Comparison of ENCODE assay signal across 1 cellular context in the genomic region with DNA sequence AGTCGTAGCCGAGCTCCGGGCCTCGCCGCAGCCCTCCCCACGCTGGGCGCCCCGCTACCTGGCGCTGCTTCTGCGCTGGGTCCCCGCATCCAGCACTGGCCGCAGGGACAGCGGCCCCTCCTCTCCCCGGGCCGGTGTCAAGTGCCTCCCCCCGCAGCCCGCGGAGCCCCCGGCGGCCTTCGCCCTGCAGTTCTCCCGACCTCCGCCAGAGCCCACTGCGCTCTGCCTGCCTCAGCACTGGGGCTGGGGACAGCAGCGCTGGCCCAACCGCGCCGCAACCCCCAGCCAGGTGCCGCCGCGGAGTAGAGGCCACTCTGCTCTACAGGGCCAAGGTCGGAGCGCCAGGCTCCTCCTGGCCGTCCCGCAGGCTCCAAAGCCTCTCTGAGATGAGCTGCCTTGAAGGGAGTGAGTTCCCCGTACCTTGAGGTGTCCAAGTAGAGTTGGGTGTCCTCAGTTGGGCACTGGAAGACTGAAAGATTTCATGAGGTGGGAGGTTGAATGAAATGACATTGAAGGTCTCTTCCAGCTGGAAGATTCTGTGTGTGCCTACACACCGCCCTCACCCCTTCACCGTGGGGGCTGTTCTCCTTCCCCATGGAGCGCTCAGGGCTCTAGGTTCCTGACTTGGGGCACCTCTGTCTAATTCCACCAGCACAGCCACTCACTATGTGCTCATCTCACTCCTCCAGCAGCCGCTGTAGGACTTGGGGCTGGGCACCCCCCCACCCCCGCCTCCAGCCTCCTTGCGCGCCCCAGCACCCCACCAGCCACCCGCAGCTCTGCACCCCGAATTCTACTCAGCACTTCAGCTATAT.
TF ChIP-seq lines count a peak whose summit lies in the region.

No MANE protein-coding gene starts in this region.

TF ChIP-seq in K562, 482 proteins besides CTCF, POLR2A, EP300 and RAD21 (continued from another document and continues in another):
- TF ChIP-seq, protein P1, sequence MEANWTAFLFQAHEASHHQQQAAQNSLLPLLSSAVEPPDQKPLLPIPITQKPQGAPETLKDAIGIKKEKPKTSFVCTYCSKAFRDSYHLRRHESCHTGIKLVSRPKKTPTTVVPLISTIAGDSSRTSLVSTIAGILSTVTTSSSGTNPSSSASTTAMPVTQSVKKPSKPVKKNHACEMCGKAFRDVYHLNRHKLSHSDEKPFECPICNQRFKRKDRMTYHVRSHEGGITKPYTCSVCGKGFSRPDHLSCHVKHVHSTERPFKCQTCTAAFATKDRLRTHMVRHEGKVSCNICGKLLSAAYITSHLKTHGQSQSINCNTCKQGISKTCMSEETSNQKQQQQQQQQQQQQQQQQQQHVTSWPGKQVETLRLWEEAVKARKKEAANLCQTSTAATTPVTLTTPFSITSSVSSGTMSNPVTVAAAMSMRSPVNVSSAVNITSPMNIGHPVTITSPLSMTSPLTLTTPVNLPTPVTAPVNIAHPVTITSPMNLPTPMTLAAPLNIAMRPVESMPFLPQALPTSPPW (CRISPR knock-in tag; IDR thresholded peaks at IDR 0.05): peak; percentile 85
- TF ChIP-seq TEAD4 (IDR thresholded peaks at IDR 0.05; ENCODE audit: low read length) (no peak), TEAD4 (CRISPR knock-in tag; IDR thresholded peaks at IDR 0.05; ENCODE audit: borderline replicate concordance) (peak; percentile 88), ATF7 (IDR thresholded peaks at IDR 0.05) (0 out of 2 replicates have a peak, but pooled peaks have one; percentile 28), RCOR1 (IDR thresholded peaks at IDR 0.05; ENCODE audit: borderline replicate concordance in 1 of 2, low read depth in 2 of 2, low read length in 2 of 2) (peak in 1 of 2 experiments; percentile 41; a peak in 2 of 4 replicates), TBL1XR1 (IDR thresholded peaks at IDR 0.05; ENCODE audit: low read length in 2 of 2) (no peak), RBBP5 (IDR thresholded peaks at IDR 0.05; ENCODE audit: borderline replicate concordance, insufficient read depth, low read length, poor library complexity, severe bottlenecking) (peak; percentile 0), CHAMP1 (IDR thresholded peaks at IDR 0.05) (0 out of 2 replicates have a peak, but pooled peaks have one; percentile 24), FOXP1 (CRISPR knock-in tag; IDR thresholded peaks at IDR 0.05) (peak; percentile 93), NR2C2 (CRISPR knock-in tag; IDR thresholded peaks at IDR 0.05) (peak; percentile 79; the same call in 1 of the 2 replicates), NR2C2 (tag; IDR thresholded peaks at IDR 0.05) (no peak), GATAD2B (IDR thresholded peaks at IDR 0.05; ENCODE audit: borderline replicate concordance) (peak; percentile 64; the same call in 1 of the 2 replicates), PRMT5 (CRISPR knock-in tag; IDR thresholded peaks at IDR 0.05) (peak; percentile 91), ZNF124 (CRISPR knock-in tag; IDR thresholded peaks at IDR 0.05) (0 out of 2 replicates have a peak, but pooled peaks have one; percentile 63), ZBTB7A (IDR thresholded peaks at IDR 0.05; ENCODE audit: borderline replicate concordance, control insufficient read depth, low read depth, low read length) (peak; percentile 95), MNT (conservative IDR thresholded peaks at IDR 0.05) (peak in 1 of 2 experiments; percentile 35; a peak in 2 of 4 replicates), YY1 (IDR thresholded peaks at IDR 0.05; ENCODE audit: borderline replicate concordance in 1 of 3, control insufficient read depth in 1 of 3, extremely low read depth in 1 of 3, insufficient read depth in 3 of 3, insufficient read length in 1 of 3, insufficient replicate concordance in 2 of 3, low read depth in 1 of 3, low read length in 2 of 3) (peak in 1 of 3 experiments; percentile 44), CBFB (CRISPR knock-in tag; IDR thresholded peaks at IDR 0.05) (peak; percentile 65; the same call in 1 of the 2 replicates), TCF7L2 (IDR thresholded peaks at IDR 0.05; ENCODE audit: low read depth, low read length) (no peak), ATF1 (CRISPR knock-in tag; IDR thresholded peaks at IDR 0.05) (no peak), ATF1 (tag; IDR thresholded peaks at IDR 0.05) (peak; percentile 27; the same call in 1 of the 2 replicates), TAF15 (IDR thresholded peaks at IDR 0.05; ENCODE audit: low read depth, low read length) (no peak), HMGN3 (IDR thresholded peaks at IDR 0.05; ENCODE audit: borderline replicate concordance, extremely low read depth, insufficient read length, low read depth, low read length) (no peak), HDAC8 (tag; IDR thresholded peaks at IDR 0.05) (no peak), THRAP3 (IDR thresholded peaks at IDR 0.05; ENCODE audit: borderline replicate concordance) (no peak), CREB1 (IDR thresholded peaks at IDR 0.05) (no peak), CREB1 (CRISPR knock-in tag; IDR thresholded peaks at IDR 0.05) (peak; percentile 62; the same call in 1 of the 2 replicates), CBFA2T2 (conservative IDR thresholded peaks at IDR 0.05) (no peak), ASH1L (IDR thresholded peaks at IDR 0.05; ENCODE audit: borderline replicate concordance, low read depth, partially characterized antibody) (no peak), STAG1 (CRISPR knock-in tag; IDR thresholded peaks at IDR 0.05; ENCODE audit: borderline replicate concordance) (peak; percentile 49; the same call in 1 of the 2 replicates), SIN3A (IDR thresholded peaks at IDR 0.05; ENCODE audit: borderline replicate concordance in 2 of 2, control insufficient read depth in 1 of 2, low read depth in 2 of 2, low read length in 2 of 2) (peak in 1 of 2 experiments; percentile 85; a peak in 1 of 4 replicates), ZKSCAN8 (CRISPR knock-in tag; IDR thresholded peaks at IDR 0.05) (no peak), SRF (CRISPR knock-in tag; IDR thresholded peaks at IDR 0.05) (0 out of 4 replicates have a peak, but pooled peaks of 1 of the 2 experiments have one; percentile 44), EHMT2 (IDR thresholded peaks at IDR 0.05) (peak; percentile 97), GABPB1 (CRISPR knock-in tag; IDR thresholded peaks at IDR 0.05) (peak; percentile 74), ZBTB1 (CRISPR knock-in tag; IDR thresholded peaks at IDR 0.05; ENCODE audit: borderline replicate concordance, low read depth) (peak; percentile 84), RBM14 (IDR thresholded peaks at IDR 0.05; ENCODE audit: borderline replicate concordance, insufficient read depth, low read depth, low read length) (no peak), ESRRA (IDR thresholded peaks at IDR 0.05; ENCODE audit: borderline replicate concordance, low read depth) (0 out of 2 replicates have a peak, but pooled peaks have one; percentile 21), ZNF445 (CRISPR knock-in tag; IDR thresholded peaks at IDR 0.05; ENCODE audit: low read depth) (no peak), E2F6 (IDR thresholded peaks at IDR 0.05; ENCODE audit: borderline replicate concordance in 1 of 2, extremely low read depth in 1 of 2, insufficient read depth in 1 of 2, insufficient read length in 1 of 2, low read depth in 1 of 2, low read length in 1 of 2, poor library complexity in 1 of 2, severe bottlenecking in 1 of 2) (no peak)
- TF ChIP-seq, protein P2, sequence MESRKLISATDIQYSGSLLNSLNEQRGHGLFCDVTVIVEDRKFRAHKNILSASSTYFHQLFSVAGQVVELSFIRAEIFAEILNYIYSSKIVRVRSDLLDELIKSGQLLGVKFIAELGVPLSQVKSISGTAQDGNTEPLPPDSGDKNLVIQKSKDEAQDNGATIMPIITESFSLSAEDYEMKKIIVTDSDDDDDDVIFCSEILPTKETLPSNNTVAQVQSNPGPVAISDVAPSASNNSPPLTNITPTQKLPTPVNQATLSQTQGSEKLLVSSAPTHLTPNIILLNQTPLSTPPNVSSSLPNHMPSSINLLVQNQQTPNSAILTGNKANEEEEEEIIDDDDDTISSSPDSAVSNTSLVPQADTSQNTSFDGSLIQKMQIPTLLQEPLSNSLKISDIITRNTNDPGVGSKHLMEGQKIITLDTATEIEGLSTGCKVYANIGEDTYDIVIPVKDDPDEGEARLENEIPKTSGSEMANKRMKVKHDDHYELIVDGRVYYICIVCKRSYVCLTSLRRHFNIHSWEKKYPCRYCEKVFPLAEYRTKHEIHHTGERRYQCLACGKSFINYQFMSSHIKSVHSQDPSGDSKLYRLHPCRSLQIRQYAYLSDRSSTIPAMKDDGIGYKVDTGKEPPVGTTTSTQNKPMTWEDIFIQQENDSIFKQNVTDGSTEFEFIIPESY (CRISPR knock-in tag; IDR thresholded peaks at IDR 0.05): 0 out of 2 replicates have a peak, but pooled peaks have one; percentile 33
- TF ChIP-seq, protein P3, sequence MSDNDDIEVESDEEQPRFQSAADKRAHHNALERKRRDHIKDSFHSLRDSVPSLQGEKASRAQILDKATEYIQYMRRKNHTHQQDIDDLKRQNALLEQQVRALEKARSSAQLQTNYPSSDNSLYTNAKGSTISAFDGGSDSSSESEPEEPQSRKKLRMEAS (CRISPR knock-in tag; IDR thresholded peaks at IDR 0.05): peak; percentile 72
- TF ChIP-seq, protein P4, sequence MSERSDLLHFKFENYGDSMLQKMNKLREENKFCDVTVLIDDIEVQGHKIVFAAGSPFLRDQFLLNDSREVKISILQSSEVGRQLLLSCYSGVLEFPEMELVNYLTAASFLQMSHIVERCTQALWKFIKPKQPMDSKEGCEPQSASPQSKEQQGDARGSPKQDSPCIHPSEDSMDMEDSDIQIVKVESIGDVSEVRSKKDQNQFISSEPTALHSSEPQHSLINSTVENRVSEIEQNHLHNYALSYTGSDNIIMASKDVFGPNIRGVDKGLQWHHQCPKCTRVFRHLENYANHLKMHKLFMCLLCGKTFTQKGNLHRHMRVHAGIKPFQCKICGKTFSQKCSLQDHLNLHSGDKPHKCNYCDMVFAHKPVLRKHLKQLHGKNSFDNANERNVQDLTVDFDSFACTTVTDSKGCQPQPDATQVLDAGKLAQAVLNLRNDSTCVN (CRISPR knock-in tag; IDR thresholded peaks at IDR 0.05): no peak
- TF ChIP-seq, protein P5, sequence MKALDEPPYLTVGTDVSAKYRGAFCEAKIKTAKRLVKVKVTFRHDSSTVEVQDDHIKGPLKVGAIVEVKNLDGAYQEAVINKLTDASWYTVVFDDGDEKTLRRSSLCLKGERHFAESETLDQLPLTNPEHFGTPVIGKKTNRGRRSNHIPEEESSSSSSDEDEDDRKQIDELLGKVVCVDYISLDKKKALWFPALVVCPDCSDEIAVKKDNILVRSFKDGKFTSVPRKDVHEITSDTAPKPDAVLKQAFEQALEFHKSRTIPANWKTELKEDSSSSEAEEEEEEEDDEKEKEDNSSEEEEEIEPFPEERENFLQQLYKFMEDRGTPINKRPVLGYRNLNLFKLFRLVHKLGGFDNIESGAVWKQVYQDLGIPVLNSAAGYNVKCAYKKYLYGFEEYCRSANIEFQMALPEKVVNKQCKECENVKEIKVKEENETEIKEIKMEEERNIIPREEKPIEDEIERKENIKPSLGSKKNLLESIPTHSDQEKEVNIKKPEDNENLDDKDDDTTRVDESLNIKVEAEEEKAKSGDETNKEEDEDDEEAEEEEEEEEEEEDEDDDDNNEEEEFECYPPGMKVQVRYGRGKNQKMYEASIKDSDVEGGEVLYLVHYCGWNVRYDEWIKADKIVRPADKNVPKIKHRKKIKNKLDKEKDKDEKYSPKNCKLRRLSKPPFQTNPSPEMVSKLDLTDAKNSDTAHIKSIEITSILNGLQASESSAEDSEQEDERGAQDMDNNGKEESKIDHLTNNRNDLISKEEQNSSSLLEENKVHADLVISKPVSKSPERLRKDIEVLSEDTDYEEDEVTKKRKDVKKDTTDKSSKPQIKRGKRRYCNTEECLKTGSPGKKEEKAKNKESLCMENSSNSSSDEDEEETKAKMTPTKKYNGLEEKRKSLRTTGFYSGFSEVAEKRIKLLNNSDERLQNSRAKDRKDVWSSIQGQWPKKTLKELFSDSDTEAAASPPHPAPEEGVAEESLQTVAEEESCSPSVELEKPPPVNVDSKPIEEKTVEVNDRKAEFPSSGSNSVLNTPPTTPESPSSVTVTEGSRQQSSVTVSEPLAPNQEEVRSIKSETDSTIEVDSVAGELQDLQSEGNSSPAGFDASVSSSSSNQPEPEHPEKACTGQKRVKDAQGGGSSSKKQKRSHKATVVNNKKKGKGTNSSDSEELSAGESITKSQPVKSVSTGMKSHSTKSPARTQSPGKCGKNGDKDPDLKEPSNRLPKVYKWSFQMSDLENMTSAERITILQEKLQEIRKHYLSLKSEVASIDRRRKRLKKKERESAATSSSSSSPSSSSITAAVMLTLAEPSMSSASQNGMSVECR (CRISPR knock-in tag; IDR thresholded peaks at IDR 0.05): peak; percentile 88
